In genomic region chr16:7871371-7871770, GRCh38 we compare ENCODE assay signal across 34 cellular contexts.
"Had no signal": no experiment of that assay in that cellular context is flagged by ENCODE, and none has a peak within 500 bp of the region (broad histone marks: within the 10 kb centered on the region; RNA-seq: fewer than 3 reads in every experiment).

No MANE protein-coding gene starts in this region.

- H3K9me3 ChIP-seq: MG63 had no signal

- H3K9ac ChIP-seq: KMS-11 had no signal

- H3K36me3 ChIP-seq: MG63 had no signal

- H3K4me2 ChIP-seq: KMS-11 had no signal

- H3K27ac ChIP-seq: KMS-11 had no signal

- H3K27me3 ChIP-seq: MG63 had no signal

- H3K4me3 ChIP-seq: MG63 had no signal

- DNase-seq: Karpas-422, Kasumi-1, KG1, MG63, MM.1S, MV-4-11, NCI-H1048, NCI-H1092, NCI-H1092 treated with DMSO at 0.1 percent for 48 hours, NCI-H1105, NCI-H1105 treated with DMSO at 0.1 percent for 48 hours, NCI-H1417, NCI-H1417 treated with DMSO at 0.1 percent for 48 hours, NCI-H1436, NCI-H1436 treated with DMSO at 0.1 percent for 48 hours, NCI-H146, NCI-H1694, NCI-H1694 treated with DMSO at 0.1 percent for 48 hours, NCI-H187, NCI-H187 treated with DMSO at 0.1 percent for 48 hours, NCI-H1930, NCI-H2029, NCI-H2029 treated with DMSO at 0.1 percent for 48 hours, NCI-H2081, NCI-H2081 treated with DMSO at 0.1 percent for 48 hours, NCI-H2107, NCI-H2171, NCI-H2171 treated with DMSO at 0.1 percent for 48 hours, NCI-H2227 treated with DMSO at 0.1 percent for 48 hours, NCI-H226, NCI-H345, NCI-H446, NCI-H446 treated with DMSO at 0.1 percent for 48 hours had no signal
